Comparison of ENCODE assay signal across 13 cellular contexts in the genomic region with DNA sequence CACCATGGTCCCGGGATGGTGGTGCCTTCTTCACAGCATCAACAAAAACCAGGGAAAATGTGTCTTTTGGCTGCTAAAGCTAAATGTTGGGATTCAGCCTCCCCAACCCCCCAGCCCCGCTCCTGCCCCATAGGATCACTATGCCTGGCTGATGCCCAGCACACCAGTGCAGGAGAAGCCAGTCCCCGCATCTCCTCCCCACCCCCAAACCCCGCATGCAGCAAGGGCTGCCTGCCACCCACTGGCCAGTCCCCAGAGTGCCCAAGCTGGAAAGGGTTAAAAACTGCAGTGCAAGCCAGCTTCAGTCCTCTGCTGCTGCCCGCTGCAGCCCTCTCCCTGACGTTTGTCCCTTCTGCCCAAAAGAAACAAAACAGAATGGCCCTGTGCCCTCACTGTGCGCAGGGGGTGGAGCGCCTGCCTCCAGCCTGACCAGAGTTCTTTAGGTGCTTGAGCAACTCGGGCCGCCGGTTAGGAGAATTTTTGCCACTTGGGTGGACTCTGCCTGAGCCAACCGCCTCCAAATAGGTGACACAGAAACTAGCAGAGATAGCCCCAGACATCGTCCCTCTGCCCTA. TPM values are rescaled to one million over a fixed set of nuclear protein-coding genes. Genes with fewer than 3 reads are reported as not detected.
DNase-seq lines count a peak whose midpoint lies in the region; ATAC-seq, FAIRE-seq and TF ChIP-seq lines count a peak whose summit lies in the region.
"Had no signal": no experiment of that assay in that cellular context is flagged by ENCODE, and none has a peak within 500 bp of the region (broad histone marks: within the 10 kb centered on the region; RNA-seq: fewer than 3 reads in every experiment).

No MANE protein-coding gene starts in this region.

- H3K4me3 Mint-ChIP-seq in stimulated activated naive B cell treated with anti-CD40 and anti-IgM and Interleukin-4, amounts not matched to agents 10 μg/mL and 1 μg/mL and 100 μg/mL, for 72 hours: no peak overlapping the region
- H3K4me3 Mint-ChIP-seq: dendritic cell treated with granulocyte-macrophage colony-stimulating factor and Interleukin-4, amounts not matched to agents 40 ng/mL and 50 ng/mL, for 4 days had no signal

- intact Hi-C loops in K562 (cut with micrococcal nuclease): no loop called here

- POLR2A ChIA-PET in K562 (lab: Yijun Ruan, JAX): interaction anchor here (0.7 kb wide), 1 partner anchor 618 kb away, joined by 4 read pairs; no protein-coding TSS in a partner anchor

- peak overlapping the region; percentile 20 for H3K27ac Mint-ChIP-seq in stimulated activated naive B cell treated with anti-CD40 and anti-IgM and Interleukin-4, amounts not matched to agents 10 μg/mL and 1 μg/mL and 100 μg/mL, for 72 hours
- H3K27ac Mint-ChIP-seq: dendritic cell treated with granulocyte-macrophage colony-stimulating factor and Interleukin-4, amounts not matched to agents 40 ng/mL and 50 ng/mL, for 4 days had no signal

- no peak for TF ChIP-seq EP300 in K562 (IDR thresholded peaks at IDR 0.05; ENCODE audit: low read length)

- H2AFZ ChIP-seq in GM23248: no peak overlapping the region
- no peak overlapping the region for H2AFZ ChIP-seq in K562 (ENCODE audit: low read depth, low read length)

- WGBS in GM23248 (ENCODE audit: low coverage in 1 of 2, low lambda C conversion rate in 2 of 2, missing lambda C conversion rate in 2 of 2), 2 experiments: 74 to 75% methylated on average over 12 to 13 of the region's 13 CpGs
- 90% methylated on average over 11 of the region's 13 CpGs for WGBS in K562 (ENCODE audit: insufficient coverage, low coverage, missing lambda C conversion rate)

- TF ChIP-seq POLR2A in K562 (conservative IDR thresholded peaks at IDR 0.05): no peak

- H3K4me3 ChIP-seq in GM23248 (no peak overlapping the region), K562 (no peak overlapping the region)
- H3K4me3 ChIP-seq: gastrocnemius medialis, skin epidermis had no signal

- TF ChIP-seq CTCF in K562 (IDR thresholded peaks at IDR 0.05 in 2 of 3, conservative IDR thresholded peaks at IDR 0.05 in 1 of 3; ENCODE audit: insufficient read depth in 2 of 3, low read depth in 1 of 3, low read length in 3 of 3) (0 out of 6 replicates have a peak, but pooled peaks of 1 of the 3 experiments have one; percentile 4), foreskin keratinocyte (conservative IDR thresholded peaks at IDR 0.05) (no peak)

- in situ Hi-C loops in GM23248 (cut with MboI) (no loop called here), K562 (cut with MboI) (no loop called here)

- no peaks in the 10 kb centered on the region for H3K9me2 ChIP-seq in GM23248 (ENCODE audit: insufficient read depth)

- H3K9me1 ChIP-seq in K562 (ENCODE audit: control insufficient read depth, insufficient read depth, low read length): no peaks in the 10 kb centered on the region

- TF ChIP-seq RAD21 in K562 (CRISPR knock-in tag; conservative IDR thresholded peaks at IDR 0.05 in 1 of 2, IDR thresholded peaks at IDR 0.05 in 1 of 2): no peak

- H3K4me1 Mint-ChIP-seq in stimulated activated naive B cell treated with anti-CD40 and anti-IgM and Interleukin-4, amounts not matched to agents 10 μg/mL and 1 μg/mL and 100 μg/mL, for 72 hours: peaks cover 32 to 37% of the 10 kb centered on the region in 2 donors

- H3K36me3 ChIP-seq in GM23248 (ENCODE audit: low read depth) (peaks cover 42% of the 10 kb centered on the region; the same call in 1 of the 2 replicates), K562 (ENCODE audit: control insufficient read depth, insufficient read depth, low read length) (peaks cover 71% of the 10 kb centered on the region; the same call in 2 of the 3 replicates)

- H4K20me1 ChIP-seq in GM23248 (ENCODE audit: insufficient read depth) (no peaks in the 10 kb centered on the region; the same call in 1 of the 2 replicates), K562 (replicated peaks; ENCODE audit: control insufficient read depth, insufficient read depth, low read length) (peaks cover 35% of the 10 kb centered on the region)

- peaks cover 21% of the 10 kb centered on the region for H3F3A ChIP-seq in GM23248 (ENCODE audit: insufficient read depth)

- peaks cover 0 to under 1% of the 10 kb centered on the region in 2 donors for H3K9me3 Mint-ChIP-seq in stimulated activated naive B cell treated with anti-CD40 and anti-IgM and Interleukin-4, amounts not matched to agents 10 μg/mL and 1 μg/mL and 100 μg/mL, for 72 hours
- H3K9me3 Mint-ChIP-seq: dendritic cell treated with granulocyte-macrophage colony-stimulating factor and Interleukin-4, amounts not matched to agents 40 ng/mL and 50 ng/mL, for 4 days had no signal

- H3K9ac ChIP-seq in GM23248 (peak overlapping the region; percentile 24; the same call in 1 of the 2 replicates), K562 (ENCODE audit: insufficient read depth in 1 of 2, low read depth in 2 of 2, low read length in 2 of 2) (peak overlapping the region in 1 of 2 experiments; percentile 75; a peak in 1 of 4 replicates)

- CTCF ChIA-PET in K562 (lab: Yijun Ruan, JAX; ENCODE audit: low intra/inter-chr PET ratio): no interaction called here

- ATAC-seq in K562: no peak
- no peak for ATAC-seq in stimulated activated naive B cell treated with anti-CD40 and anti-IgM and Interleukin-4, amounts not matched to agents 10 μg/mL and 1 μg/mL and 100 μg/mL, for 72 hours (replicated peaks)
- no peak for ATAC-seq in GM19324 (IDR thresholded peaks at IDR 0.05; ENCODE audit: low FRiP score, unreplicated experiment)
- ATAC-seq in foreskin keratinocyte: no peak
- ATAC-seq: gastrocnemius medialis had no signal

- peaks cover 47 to 60% of the 10 kb centered on the region in 2 donors for H3K36me3 Mint-ChIP-seq in stimulated activated naive B cell treated with anti-CD40 and anti-IgM and Interleukin-4, amounts not matched to agents 10 μg/mL and 1 μg/mL and 100 μg/mL, for 72 hours

- no peak overlapping the region for H3K27ac ChIP-seq in GM23248
- no peak overlapping the region for H3K27ac ChIP-seq in K562 (ENCODE audit: extremely low read depth, low read depth, low read length)
- H3K27ac ChIP-seq in foreskin keratinocyte: no peak overlapping the region

- peaks cover 21% of the 10 kb centered on the region for H3K4me1 ChIP-seq in GM23248 (ENCODE audit: insufficient read depth)
- peaks cover 15 to 48% of the 10 kb centered on the region in 2 experiments; a peak in 4 of 5 replicates for H3K4me1 ChIP-seq in K562 (replicated peaks in 1 of 2; ENCODE audit: control insufficient read depth in 2 of 2, insufficient read depth in 2 of 2, low read length in 2 of 2)
- peaks cover 10% of the 10 kb centered on the region for H3K4me1 ChIP-seq in foreskin keratinocyte

- H3K4me2 ChIP-seq in GM23248 (ENCODE audit: unreplicated experiment) (peak overlapping the region; percentile 84), K562 (ENCODE audit: insufficient read depth, low read length) (no peak overlapping the region)

- no peaks in the 10 kb centered on the region for H3K27me3 Mint-ChIP-seq in stimulated activated naive B cell treated with anti-CD40 and anti-IgM and Interleukin-4, amounts not matched to agents 10 μg/mL and 1 μg/mL and 100 μg/mL, for 72 hours

- no peak for FAIRE-seq in K562 (lab: Jason Lieb, UNC)
- FAIRE-seq: TTC549 had no signal

- H3K9me3 ChIP-seq in GM23248 (ENCODE audit: low read depth): no peaks in the 10 kb centered on the region
- peaks cover 4% of the 10 kb centered on the region; the same call in 1 of the 2 replicates for H3K9me3 ChIP-seq in K562 (replicated peaks; ENCODE audit: control insufficient read depth, insufficient read depth, low read depth, low read length)
- H3K9me3 ChIP-seq: gastrocnemius medialis had no signal

- DNase-seq in GM23248 (no peak), K562 (ENCODE audit: extremely low read depth in 1 of 4, low spot score in 3 of 4) (peak in 2 of 4 experiments; percentile 10 to 14), islet precursor cell (peak; percentile 43), NCI-H2196 (lab: John Stamatoyannopoulos, UW; ENCODE audit: unreplicated experiment) (no peak), NCI-H1436 treated with DMSO at 0.1 percent for 48 hours (lab: John Stamatoyannopoulos, UW) (no peak), foreskin keratinocyte (no peak)
- DNase-seq in stimulated activated naive B cell treated with anti-CD40 and anti-IgM and Interleukin-4, amounts not matched to agents 10 μg/mL and 1 μg/mL and 100 μg/mL, for 72 hours: no peak
- DNase-seq: gastrocnemius medialis, NCI-H345 had no signal

- H3K27me3 ChIP-seq in GM23248 (replicated peaks; ENCODE audit: insufficient read depth) (no peaks in the 10 kb centered on the region), K562 (ENCODE audit: control insufficient read depth in 2 of 2, insufficient read depth in 2 of 2, low read length in 2 of 2) (no peaks in the 10 kb centered on the region), foreskin keratinocyte (no peaks in the 10 kb centered on the region)
- H3K27me3 ChIP-seq: gastrocnemius medialis had no signal

- H3K79me2 ChIP-seq in GM23248 (ENCODE audit: insufficient read depth) (peaks cover 67% of the 10 kb centered on the region), K562 (ENCODE audit: control insufficient read depth, insufficient read depth, low read length) (peaks cover 49% of the 10 kb centered on the region)

- no TSS peak for BruUV-seq in K562 (replicated peaks; lab: Mats Ljungman, UMichigan)

RNA-seq across cellular contexts. Expression of a gene that starts 3.7 kb away (rescaled TPM):
- total RNA-seq in GM23248 (2014; rRNA removed; shearing (Covaris generic)): 229 and 271 TPM in 2 replicates
- polyA plus RNA-seq in GM23248 (2016; fragmentation: Nextera tagmentation; extraction: Ambion mirVana): 217 and 225 TPM in 2 replicates
- total RNA-seq in K562 (2011; cell fraction: chromatin; rRNA removed; ENCODE audit: low replicate concordance): 68.2 and 118 TPM in 2 replicates
- 47.8 and 53.5 TPM in 2 replicates for total RNA-seq in K562 (2011; cell fraction: nucleolus; rRNA removed)
- 91.9 and 153 TPM in 2 replicates for total RNA-seq in K562 (2011; cell fraction: nucleoplasm; rRNA removed)
- total RNA-seq in K562 (2014; rRNA removed): 149 and 180 TPM in 2 replicates
- 126 and 150 TPM in 2 replicates for total RNA-seq in K562 (2014; rRNA removed; fragmentation: Illumina TruSeq; extraction: Trizol)
- total RNA-seq in K562 (2015; rRNA removed; fragmentation: Illumina TruSeq; extraction: Trizol): 154 and 156 TPM in 2 replicates
- 277 TPM in 2 replicates for total RNA-seq in K562 (2021)
- polyA plus RNA-seq in K562 (2011; rRNA removed): 255 and 327 TPM in 2 replicates
- polyA plus RNA-seq in K562 (2011; cell fraction: cytosol; rRNA removed): 230 and 235 TPM in 2 replicates
- 152 and 155 TPM in 2 replicates for polyA plus RNA-seq in K562 (2011; cell fraction: nucleus; rRNA removed)
- 203 and 388 TPM in 2 replicates for polyA plus RNA-seq in K562 (2012)
- polyA plus RNA-seq in K562 (2014; fragmentation: Illumina TruSeq; extraction: Trizol): 307 and 350 TPM in 2 replicates
- 10 to 100 TPM; 34.6 to 40.2 TPM for polyA plus RNA-seq in K562 (2014; fragmentation: Nextera tagmentation; extraction: Ambion mirVana)
- polyA plus RNA-seq in K562 (2014; rRNA removed): 266 and 273 TPM in 2 replicates
- 333 and 438 TPM in 2 replicates for polyA minus RNA-seq in K562 (2011; rRNA and poly(A)+ RNA removed)
- polyA minus RNA-seq in K562 (2011; cell fraction: cytosol; rRNA and poly(A)+ RNA removed): 82.3 and 91.6 TPM in 2 replicates
- polyA minus RNA-seq in K562 (2011; cell fraction: nucleus; rRNA and poly(A)+ RNA removed): 20.3 and 36.9 TPM in 2 replicates
- total RNA-seq in foreskin keratinocyte: 172 and 205 TPM in 2 replicates
- polyA plus RNA-seq in foreskin keratinocyte: 220 and 271 TPM in 2 replicates

RNA-seq across cellular contexts. Expression of a gene that starts 20.0 kb away (rescaled TPM):
- total RNA-seq in GM23248 (2014; rRNA removed; shearing (Covaris generic)): 18.0 and 21.1 TPM in 2 replicates
- polyA plus RNA-seq in GM23248 (2016; fragmentation: Nextera tagmentation; extraction: Ambion mirVana) (21.1 and 21.5 TPM in 2 replicates), K562 (2011; rRNA removed) (1.7 and 2.0 TPM in 2 replicates), K562 (2014; fragmentation: Illumina TruSeq; extraction: Trizol) (0.58 and 0.65 TPM in 2 replicates), K562 (2014; fragmentation: Nextera tagmentation; extraction: Ambion mirVana) (under 1 TPM in 1 of 2 experiments, not detected in 1; 0.11 TPM), K562 (2014; rRNA removed) (1.7 and 3.4 TPM in 2 replicates), foreskin keratinocyte (0.04 TPM in 1 of 2 replicates, not detected in the other)
- 3.0 and 9.9 TPM in 2 replicates for total RNA-seq in K562 (2011; cell fraction: chromatin; rRNA removed; ENCODE audit: low replicate concordance)
- total RNA-seq in K562 (2011; cell fraction: nucleolus; rRNA removed): 4.3 and 7.3 TPM in 2 replicates
- total RNA-seq in K562 (2011; cell fraction: nucleoplasm; rRNA removed): 3.1 and 3.6 TPM in 2 replicates
- total RNA-seq in K562 (2014; rRNA removed) (0.61 and 1.5 TPM in 2 replicates), K562 (2014; rRNA removed; fragmentation: Illumina TruSeq; extraction: Trizol) (0.18 and 0.45 TPM in 2 replicates), K562 (2015; rRNA removed; fragmentation: Illumina TruSeq; extraction: Trizol) (0.30 and 0.36 TPM in 2 replicates), K562 (2021) (1.4 and 1.9 TPM in 2 replicates), foreskin keratinocyte (not detected in 2 replicates)
- 1.6 and 7.6 TPM in 2 replicates for polyA plus RNA-seq in K562 (2011; cell fraction: cytosol; rRNA removed)
- polyA plus RNA-seq in K562 (2011; cell fraction: nucleus; rRNA removed): 3.7 and 12.1 TPM in 2 replicates
- polyA plus RNA-seq in K562 (2012): 0.46 and 0.89 TPM in 2 replicates
- polyA minus RNA-seq in K562 (2011; rRNA and poly(A)+ RNA removed): 0.24 and 0.35 TPM in 2 replicates
- 0.38 TPM in 1 of 2 replicates, not detected in the other for polyA minus RNA-seq in K562 (2011; cell fraction: cytosol; rRNA and poly(A)+ RNA removed)
- 1.1 and 1.2 TPM in 2 replicates for polyA minus RNA-seq in K562 (2011; cell fraction: nucleus; rRNA and poly(A)+ RNA removed)

RNA-seq across cellular contexts. Expression of a gene that starts 31.1 kb away (rescaled TPM):
- total RNA-seq in GM23248 (2014; rRNA removed; shearing (Covaris generic)): not detected in 2 replicates
- polyA plus RNA-seq in GM23248 (2016; fragmentation: Nextera tagmentation; extraction: Ambion mirVana) (not detected in 2 replicates), K562 (2011; rRNA removed) (not detected in 2 replicates), K562 (2014; fragmentation: Illumina TruSeq; extraction: Trizol) (not detected in 2 replicates), K562 (2014; fragmentation: Nextera tagmentation; extraction: Ambion mirVana) (1 to 10 TPM in 1 of 2 experiments, not detected in 1; 1.3 TPM), K562 (2014; rRNA removed) (not detected in 2 replicates), foreskin keratinocyte (not detected in 2 replicates)
- total RNA-seq in K562 (2011; cell fraction: chromatin; rRNA removed; ENCODE audit: low replicate concordance): not detected in 2 replicates
- not detected in 2 replicates for total RNA-seq in K562 (2011; cell fraction: nucleolus; rRNA removed)
- not detected in 2 replicates for total RNA-seq in K562 (2011; cell fraction: nucleoplasm; rRNA removed)
- total RNA-seq in K562 (2014; rRNA removed) (not detected in 2 replicates), K562 (2014; rRNA removed; fragmentation: Illumina TruSeq; extraction: Trizol) (not detected in 2 replicates), K562 (2015; rRNA removed; fragmentation: Illumina TruSeq; extraction: Trizol) (not detected in 2 replicates), K562 (2021) (not detected in 2 replicates), foreskin keratinocyte (not detected in 2 replicates)
- not detected in 2 replicates for polyA plus RNA-seq in K562 (2011; cell fraction: cytosol; rRNA removed)
- not detected in 2 replicates for polyA plus RNA-seq in K562 (2011; cell fraction: nucleus; rRNA removed)
- polyA plus RNA-seq in K562 (2012): not detected in 2 replicates
- polyA minus RNA-seq in K562 (2011; rRNA and poly(A)+ RNA removed): not detected in 2 replicates
- polyA minus RNA-seq in K562 (2011; cell fraction: cytosol; rRNA and poly(A)+ RNA removed): not detected in 2 replicates
- not detected in 2 replicates for polyA minus RNA-seq in K562 (2011; cell fraction: nucleus; rRNA and poly(A)+ RNA removed)
- total RNA-seq: gastrocnemius medialis had no signal

RNA-seq across cellular contexts. Expression of a gene that starts 56.1 kb away (rescaled TPM):
- total RNA-seq in GM23248 (2014; rRNA removed; shearing (Covaris generic)): 7.1 and 7.3 TPM in 2 replicates
- polyA plus RNA-seq in GM23248 (2016; fragmentation: Nextera tagmentation; extraction: Ambion mirVana) (0.63 and 0.66 TPM in 2 replicates), K562 (2011; rRNA removed) (3.3 and 3.5 TPM in 2 replicates), K562 (2014; fragmentation: Illumina TruSeq; extraction: Trizol) (4.1 and 4.2 TPM in 2 replicates), K562 (2014; fragmentation: Nextera tagmentation; extraction: Ambion mirVana) (under 1 TPM; 0.67 to 0.83 TPM), K562 (2014; rRNA removed) (3.3 and 5.1 TPM in 2 replicates), foreskin keratinocyte (0.02 and 0.06 TPM in 2 replicates)
- total RNA-seq in K562 (2011; cell fraction: chromatin; rRNA removed; ENCODE audit: low replicate concordance): 6.5 and 10.4 TPM in 2 replicates
- total RNA-seq in K562 (2011; cell fraction: nucleolus; rRNA removed): 5.1 and 6.8 TPM in 2 replicates
- 6.0 and 8.6 TPM in 2 replicates for total RNA-seq in K562 (2011; cell fraction: nucleoplasm; rRNA removed)
- total RNA-seq in K562 (2014; rRNA removed) (4.7 and 6.5 TPM in 2 replicates), K562 (2014; rRNA removed; fragmentation: Illumina TruSeq; extraction: Trizol) (2.8 TPM in 2 replicates), K562 (2015; rRNA removed; fragmentation: Illumina TruSeq; extraction: Trizol) (2.3 and 2.5 TPM in 2 replicates), K562 (2021) (5.9 and 6.5 TPM in 2 replicates), foreskin keratinocyte (0.04 TPM in 1 of 2 replicates, not detected in the other)
- polyA plus RNA-seq in K562 (2011; cell fraction: cytosol; rRNA removed): 3.0 and 6.0 TPM in 2 replicates
- 3.7 and 5.0 TPM in 2 replicates for polyA plus RNA-seq in K562 (2011; cell fraction: nucleus; rRNA removed)
- polyA plus RNA-seq in K562 (2012): 1.3 and 2.1 TPM in 2 replicates
- 1.9 and 3.0 TPM in 2 replicates for polyA minus RNA-seq in K562 (2011; rRNA and poly(A)+ RNA removed)
- polyA minus RNA-seq in K562 (2011; cell fraction: cytosol; rRNA and poly(A)+ RNA removed): 2.0 and 2.5 TPM in 2 replicates
- 0.67 and 1.1 TPM in 2 replicates for polyA minus RNA-seq in K562 (2011; cell fraction: nucleus; rRNA and poly(A)+ RNA removed)
